Comparison of ENCODE assay signal across 26 cellular contexts in genomic region chr6:124073021-124073420, GRCh38.
A peak's percentile ranks its signal among the peaks of the same experiment; 100 is the strongest.
DNase-seq lines count a peak whose midpoint lies in the region; TF ChIP-seq lines count a peak whose summit lies in the region.
"Had no signal": no experiment of that assay in that cellular context is flagged by ENCODE, and none has a peak within 500 bp of the region (broad histone marks: within the 10 kb centered on the region; RNA-seq: fewer than 3 reads in every experiment).

No MANE protein-coding gene starts in this region.

- H3K4me3 ChIP-seq in astrocyte of the cerebellum (ENCODE audit: low read depth, low read length): no peak overlapping the region
- H3K4me3 ChIP-seq in neural progenitor cell: no peak overlapping the region
- H3K4me3 ChIP-seq: cardiac muscle cell, Peyer's patch, tibial nerve had no signal

- no peak overlapping the region for H3K9ac ChIP-seq in neural progenitor cell

- no peaks in the 10 kb centered on the region for H3K27me3 Mint-ChIP-seq in neural progenitor cell (ENCODE audit: insufficient read depth, low read depth)
- H3K27me3 Mint-ChIP-seq: activated T-cell treated with anti-CD3 and anti-CD28 coated beads, Interleukin-2, amount 50 U/mL, for 24 hours; CD4-positive, alpha-beta memory T cell; stimulated activated naive CD8-positive, alpha-beta T cell treated with anti-CD3 and anti-CD28 coated beads, Interleukin-15, Interleukin-2, amounts not matched to agents 100 ng/mL and 50 ng/mL, for 24 hours; T-cell had no signal

- no peaks in the 10 kb centered on the region for H3K79me2 ChIP-seq in neural progenitor cell (ENCODE audit: low read depth)

- H3K27ac Mint-ChIP-seq in neural progenitor cell: no peak overlapping the region
- H3K27ac Mint-ChIP-seq: activated T-cell treated with anti-CD3 and anti-CD28 coated beads, Interleukin-2, amount 50 U/mL, for 24 hours; CD4-positive, alpha-beta memory T cell; natural killer cell; stimulated activated naive CD8-positive, alpha-beta T cell treated with anti-CD3 and anti-CD28 coated beads, Interleukin-15, Interleukin-2, amounts not matched to agents 100 ng/mL and 50 ng/mL, for 24 hours; T-cell had no signal

- H3K36me3 Mint-ChIP-seq in neural progenitor cell: no peaks in the 10 kb centered on the region
- H3K36me3 Mint-ChIP-seq: CD4-positive, alpha-beta memory T cell; T-cell had no signal

- no peak overlapping the region for H3K4me3 Mint-ChIP-seq in neural progenitor cell
- H3K4me3 Mint-ChIP-seq: activated T-cell treated with anti-CD3 and anti-CD28 coated beads, Interleukin-2, amount 50 U/mL, for 24 hours; CD4-positive, alpha-beta memory T cell; natural killer cell; stimulated activated naive CD8-positive, alpha-beta T cell treated with anti-CD3 and anti-CD28 coated beads, Interleukin-15, Interleukin-2, amounts not matched to agents 100 ng/mL and 50 ng/mL, for 24 hours; T-cell had no signal

- H3K4me1 Mint-ChIP-seq in neural progenitor cell: peaks cover 18% of the 10 kb centered on the region
- H3K4me1 Mint-ChIP-seq: CD4-positive, alpha-beta memory T cell; natural killer cell; T-cell had no signal

- no peaks in the 10 kb centered on the region for H3K36me3 ChIP-seq in neural progenitor cell
- H3K36me3 ChIP-seq: cardiac muscle cell, Peyer's patch, tibial nerve had no signal

- no peak overlapping the region for H3K27ac ChIP-seq in neural progenitor cell
- H3K27ac ChIP-seq: 22Rv1, cardiac muscle cell, Peyer's patch, tibial nerve had no signal

- H3K27me3 ChIP-seq in neural progenitor cell: no peaks in the 10 kb centered on the region
- H3K27me3 ChIP-seq: cardiac muscle cell, Peyer's patch, tibial nerve had no signal

- H3K9me3 ChIP-seq in neural progenitor cell (ENCODE audit: low read depth): no peaks in the 10 kb centered on the region
- H3K9me3 ChIP-seq: Peyer's patch, tibial nerve had no signal

- peak overlapping the region; percentile 23 for H3K4me2 ChIP-seq in neural progenitor cell

- in situ Hi-C loops in astrocyte of the cerebellum (cut with HindIII; ENCODE audit: low sequenced_read_pairs): no loop called here

- H2AFZ ChIP-seq in neural progenitor cell (replicated peaks): peak overlapping the region; percentile 70

- DNase-seq in A172 (ENCODE audit: low spot score): peak; percentile 41
- peak; percentile 68 for DNase-seq in astrocyte of the cerebellum (ENCODE audit: low read depth)
- DNase-seq in iPS-NIHi11 (ENCODE audit: low spot score): peak; percentile 21
- DNase-seq in neural progenitor cell (ENCODE audit: low spot score): peak; percentile 53
- DNase-seq in T1000 (lab: John Stamatoyannopoulos, UW): no peak
- DNase-seq in inferior parietal cortex (ENCODE audit: extremely low spot score): no peak
- no peak for DNase-seq in epidermal melanocyte (ENCODE audit: insufficient read length, low spot score)
- DNase-seq in activated CD4-positive, alpha-beta T cell treated with anti-CD3 and anti-CD28 coated beads for 1 hour: no peak
- DNase-seq: activated CD4-positive, alpha-beta T cell treated with anti-CD3 and anti-CD28 coated beads for 4 hours; activated CD8-positive, alpha-beta memory T cell treated with anti-CD3 and anti-CD28 coated beads for 24 hours; activated T-cell treated with anti-CD3 and anti-CD28 coated beads, Interleukin-2, amount 50 U/mL, for 24 hours; CD4-positive, alpha-beta memory T cell; DMS 273 treated with DMSO at 0.1 percent for 48 hours; KG1; natural killer cell; NCI-H146; NCI-H524; Peyer's patch; posterior cingulate gyrus; SIG-M5; stimulated activated CD4-positive, alpha-beta T cell treated with anti-CD3 and anti-CD28 coated beads, Interleukin-15, amount 100 ng/mL, for 24 hours; T-cell had no signal

- TF ChIP-seq CTCF in astrocyte of the cerebellum (IDR thresholded peaks at IDR 0.05; ENCODE audit: low read depth, low read length, missing control alignments): no peak
- no peak for TF ChIP-seq CTCF in neural progenitor cell (IDR thresholded peaks at IDR 0.05)

- H3K9me3 Mint-ChIP-seq in neural progenitor cell: peaks cover 5% of the 10 kb centered on the region
- H3K9me3 Mint-ChIP-seq: activated T-cell treated with anti-CD3 and anti-CD28 coated beads, Interleukin-2, amount 50 U/mL, for 24 hours had no signal

- peaks cover 8% of the 10 kb centered on the region for H3F3A ChIP-seq in neural progenitor cell (ENCODE audit: low read depth)

- no peaks in the 10 kb centered on the region for H4K20me1 ChIP-seq in neural progenitor cell (ENCODE audit: low read depth)

- H3K4me1 ChIP-seq in neural progenitor cell: peaks cover 23% of the 10 kb centered on the region
- H3K4me1 ChIP-seq: Peyer's patch, tibial nerve had no signal

Comparison
In these comparisons a context has a peak if more than half of its experiments do, and no peak if none do; other contexts are left out.
1. DNase-seq: peak in A172 (single experiment), astrocyte of the cerebellum (single experiment), iPS-NIHi11 (single experiment) and neural progenitor cell (single experiment); none in T1000 (single experiment), inferior parietal cortex (single experiment), epidermal melanocyte (single experiment) and activated CD4-positive, alpha-beta T cell treated with anti-CD3 and anti-CD28 coated beads for 1 hour (single experiment).